ENCODE assay signal across 1 cellular context in genomic region chr6:37243816-37244370, GRCh38.
TF ChIP-seq lines count a peak whose summit lies in the region.

No MANE protein-coding gene starts in this region.

TF ChIP-seq in K562, 482 proteins besides CTCF, POLR2A, EP300 and RAD21 (continued from another document and continues in another):
- TF ChIP-seq ELK3 (CRISPR knock-in tag; IDR thresholded peaks at IDR 0.05), result no peak
- TF ChIP-seq TARDBP (IDR thresholded peaks at IDR 0.05), result no peak
- no peak for TF ChIP-seq HLTF (IDR thresholded peaks at IDR 0.05)
- TF ChIP-seq ZNF589 (CRISPR knock-in tag; IDR thresholded peaks at IDR 0.05; ENCODE audit: low read depth), result no peak
- TF ChIP-seq, protein P1, sequence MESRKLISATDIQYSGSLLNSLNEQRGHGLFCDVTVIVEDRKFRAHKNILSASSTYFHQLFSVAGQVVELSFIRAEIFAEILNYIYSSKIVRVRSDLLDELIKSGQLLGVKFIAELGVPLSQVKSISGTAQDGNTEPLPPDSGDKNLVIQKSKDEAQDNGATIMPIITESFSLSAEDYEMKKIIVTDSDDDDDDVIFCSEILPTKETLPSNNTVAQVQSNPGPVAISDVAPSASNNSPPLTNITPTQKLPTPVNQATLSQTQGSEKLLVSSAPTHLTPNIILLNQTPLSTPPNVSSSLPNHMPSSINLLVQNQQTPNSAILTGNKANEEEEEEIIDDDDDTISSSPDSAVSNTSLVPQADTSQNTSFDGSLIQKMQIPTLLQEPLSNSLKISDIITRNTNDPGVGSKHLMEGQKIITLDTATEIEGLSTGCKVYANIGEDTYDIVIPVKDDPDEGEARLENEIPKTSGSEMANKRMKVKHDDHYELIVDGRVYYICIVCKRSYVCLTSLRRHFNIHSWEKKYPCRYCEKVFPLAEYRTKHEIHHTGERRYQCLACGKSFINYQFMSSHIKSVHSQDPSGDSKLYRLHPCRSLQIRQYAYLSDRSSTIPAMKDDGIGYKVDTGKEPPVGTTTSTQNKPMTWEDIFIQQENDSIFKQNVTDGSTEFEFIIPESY (CRISPR knock-in tag; IDR thresholded peaks at IDR 0.05), result no peak
- no peak for TF ChIP-seq DDX20 (tag; IDR thresholded peaks at IDR 0.05; ENCODE audit: low read depth)
- TF ChIP-seq, protein P2, sequence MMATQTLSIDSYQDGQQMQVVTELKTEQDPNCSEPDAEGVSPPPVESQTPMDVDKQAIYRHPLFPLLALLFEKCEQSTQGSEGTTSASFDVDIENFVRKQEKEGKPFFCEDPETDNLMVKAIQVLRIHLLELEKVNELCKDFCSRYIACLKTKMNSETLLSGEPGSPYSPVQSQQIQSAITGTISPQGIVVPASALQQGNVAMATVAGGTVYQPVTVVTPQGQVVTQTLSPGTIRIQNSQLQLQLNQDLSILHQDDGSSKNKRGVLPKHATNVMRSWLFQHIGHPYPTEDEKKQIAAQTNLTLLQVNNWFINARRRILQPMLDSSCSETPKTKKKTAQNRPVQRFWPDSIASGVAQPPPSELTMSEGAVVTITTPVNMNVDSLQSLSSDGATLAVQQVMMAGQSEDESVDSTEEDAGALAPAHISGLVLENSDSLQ (IDR thresholded peaks at IDR 0.05), result peak; percentile 32
- TF ChIP-seq HMG20B (CRISPR knock-in tag; IDR thresholded peaks at IDR 0.05), result no peak
- no peak for TF ChIP-seq EHMT2 (IDR thresholded peaks at IDR 0.05)
- no peak for TF ChIP-seq LARP7 (IDR thresholded peaks at IDR 0.05)
- no peak for TF ChIP-seq KLF13 (tag; IDR thresholded peaks at IDR 0.05; ENCODE audit: borderline replicate concordance, low read depth)
- no peak for TF ChIP-seq ZNF354B (CRISPR knock-in tag; IDR thresholded peaks at IDR 0.05)
- no peak for TF ChIP-seq ZFX (CRISPR knock-in tag; IDR thresholded peaks at IDR 0.05)
- no peak for TF ChIP-seq ZNF274 (IDR thresholded peaks at IDR 0.05; ENCODE audit: borderline replicate concordance, low read depth, low read length)
- peak; percentile 45 for TF ChIP-seq EP400 (IDR thresholded peaks at IDR 0.05)
- no peak for TF ChIP-seq MAFG (tag; conservative IDR thresholded peaks at IDR 0.05)
- TF ChIP-seq, protein P3, sequence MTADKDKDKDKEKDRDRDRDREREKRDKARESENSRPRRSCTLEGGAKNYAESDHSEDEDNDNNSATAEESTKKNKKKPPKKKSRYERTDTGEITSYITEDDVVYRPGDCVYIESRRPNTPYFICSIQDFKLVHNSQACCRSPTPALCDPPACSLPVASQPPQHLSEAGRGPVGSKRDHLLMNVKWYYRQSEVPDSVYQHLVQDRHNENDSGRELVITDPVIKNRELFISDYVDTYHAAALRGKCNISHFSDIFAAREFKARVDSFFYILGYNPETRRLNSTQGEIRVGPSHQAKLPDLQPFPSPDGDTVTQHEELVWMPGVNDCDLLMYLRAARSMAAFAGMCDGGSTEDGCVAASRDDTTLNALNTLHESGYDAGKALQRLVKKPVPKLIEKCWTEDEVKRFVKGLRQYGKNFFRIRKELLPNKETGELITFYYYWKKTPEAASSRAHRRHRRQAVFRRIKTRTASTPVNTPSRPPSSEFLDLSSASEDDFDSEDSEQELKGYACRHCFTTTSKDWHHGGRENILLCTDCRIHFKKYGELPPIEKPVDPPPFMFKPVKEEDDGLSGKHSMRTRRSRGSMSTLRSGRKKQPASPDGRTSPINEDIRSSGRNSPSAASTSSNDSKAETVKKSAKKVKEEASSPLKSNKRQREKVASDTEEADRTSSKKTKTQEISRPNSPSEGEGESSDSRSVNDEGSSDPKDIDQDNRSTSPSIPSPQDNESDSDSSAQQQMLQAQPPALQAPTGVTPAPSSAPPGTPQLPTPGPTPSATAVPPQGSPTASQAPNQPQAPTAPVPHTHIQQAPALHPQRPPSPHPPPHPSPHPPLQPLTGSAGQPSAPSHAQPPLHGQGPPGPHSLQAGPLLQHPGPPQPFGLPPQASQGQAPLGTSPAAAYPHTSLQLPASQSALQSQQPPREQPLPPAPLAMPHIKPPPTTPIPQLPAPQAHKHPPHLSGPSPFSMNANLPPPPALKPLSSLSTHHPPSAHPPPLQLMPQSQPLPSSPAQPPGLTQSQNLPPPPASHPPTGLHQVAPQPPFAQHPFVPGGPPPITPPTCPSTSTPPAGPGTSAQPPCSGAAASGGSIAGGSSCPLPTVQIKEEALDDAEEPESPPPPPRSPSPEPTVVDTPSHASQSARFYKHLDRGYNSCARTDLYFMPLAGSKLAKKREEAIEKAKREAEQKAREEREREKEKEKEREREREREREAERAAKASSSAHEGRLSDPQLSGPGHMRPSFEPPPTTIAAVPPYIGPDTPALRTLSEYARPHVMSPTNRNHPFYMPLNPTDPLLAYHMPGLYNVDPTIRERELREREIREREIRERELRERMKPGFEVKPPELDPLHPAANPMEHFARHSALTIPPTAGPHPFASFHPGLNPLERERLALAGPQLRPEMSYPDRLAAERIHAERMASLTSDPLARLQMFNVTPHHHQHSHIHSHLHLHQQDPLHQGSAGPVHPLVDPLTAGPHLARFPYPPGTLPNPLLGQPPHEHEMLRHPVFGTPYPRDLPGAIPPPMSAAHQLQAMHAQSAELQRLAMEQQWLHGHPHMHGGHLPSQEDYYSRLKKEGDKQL (CRISPR knock-in tag; IDR thresholded peaks at IDR 0.05; ENCODE audit: borderline replicate concordance), result no peak
- TF ChIP-seq HSF4 (CRISPR knock-in tag; IDR thresholded peaks at IDR 0.05; ENCODE audit: borderline replicate concordance), result no peak
- TF ChIP-seq STAT5A (IDR thresholded peaks at IDR 0.05; ENCODE audit: borderline replicate concordance, low read length), result peak; percentile 76
- peak; percentile 82 for TF ChIP-seq DPF2 (IDR thresholded peaks at IDR 0.05)
- TF ChIP-seq ZNF57 (CRISPR knock-in tag; IDR thresholded peaks at IDR 0.05), result no peak
- no peak for TF ChIP-seq MTA1 (IDR thresholded peaks at IDR 0.05; ENCODE audit: borderline replicate concordance)
- peak; percentile 70; the same call in 1 of the 2 replicates for TF ChIP-seq JUND (IDR thresholded peaks at IDR 0.05; ENCODE audit: borderline replicate concordance, low read depth, low read length)
- peak; percentile 40; the same call in 1 of the 3 replicates for TF ChIP-seq JUND (tag; IDR thresholded peaks at IDR 0.05; ENCODE audit: borderline replicate concordance, low read depth, low read length)
- TF ChIP-seq TAF15 (IDR thresholded peaks at IDR 0.05; ENCODE audit: low read depth, low read length), result no peak
- TF ChIP-seq, protein P4, sequence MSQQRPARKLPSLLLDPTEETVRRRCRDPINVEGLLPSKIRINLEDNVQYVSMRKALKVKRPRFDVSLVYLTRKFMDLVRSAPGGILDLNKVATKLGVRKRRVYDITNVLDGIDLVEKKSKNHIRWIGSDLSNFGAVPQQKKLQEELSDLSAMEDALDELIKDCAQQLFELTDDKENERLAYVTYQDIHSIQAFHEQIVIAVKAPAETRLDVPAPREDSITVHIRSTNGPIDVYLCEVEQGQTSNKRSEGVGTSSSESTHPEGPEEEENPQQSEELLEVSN (IDR thresholded peaks at IDR 0.05; ENCODE audit: borderline replicate concordance in 1 of 2, extremely low read depth in 1 of 2, insufficient read depth in 1 of 2, insufficient read length in 1 of 2, low read depth in 1 of 2, low read length in 1 of 2, poor library complexity in 1 of 2, severe bottlenecking in 1 of 2), result peak in 1 of 2 experiments; percentile 17
- TF ChIP-seq ZNF696 (CRISPR knock-in tag; conservative IDR thresholded peaks at IDR 0.05), result no peak
- peak in 1 of 2 experiments; percentile 21; a peak in 1 of 4 replicates for TF ChIP-seq ETV6 (IDR thresholded peaks at IDR 0.05; ENCODE audit: borderline replicate concordance in 1 of 2, low read depth in 2 of 2, low read length in 1 of 2)
- no peak for TF ChIP-seq ETV6 (CRISPR knock-in tag; IDR thresholded peaks at IDR 0.05; ENCODE audit: borderline replicate concordance)
- TF ChIP-seq MYNN (IDR thresholded peaks at IDR 0.05), result no peak
- no peak for TF ChIP-seq MYNN (CRISPR knock-in tag; IDR thresholded peaks at IDR 0.05)
- TF ChIP-seq ZNF165 (CRISPR knock-in tag; IDR thresholded peaks at IDR 0.05; ENCODE audit: borderline replicate concordance), result no peak
- TF ChIP-seq DMBX1 (CRISPR knock-in tag; IDR thresholded peaks at IDR 0.05; ENCODE audit: borderline replicate concordance), result peak; percentile 30; the same call in 1 of the 2 replicates
- no peak for TF ChIP-seq DLX4 (CRISPR knock-in tag; IDR thresholded peaks at IDR 0.05)
- TF ChIP-seq PRPF4 (IDR thresholded peaks at IDR 0.05; ENCODE audit: insufficient read depth, low read depth, low read length, poor library complexity, severe bottlenecking), result no peak
- TF ChIP-seq ZKSCAN8 (CRISPR knock-in tag; IDR thresholded peaks at IDR 0.05), result no peak; the same call in 1 of the 2 replicates
- TF ChIP-seq ZKSCAN1 (IDR thresholded peaks at IDR 0.05; ENCODE audit: low read depth, low read length), result no peak
- no peak for TF ChIP-seq KDM5B (IDR thresholded peaks at IDR 0.05; ENCODE audit: insufficient replicate concordance, low read depth, low read length)
- no peak for TF ChIP-seq CREB3L1 (IDR thresholded peaks at IDR 0.05; ENCODE audit: borderline replicate concordance, low read depth)
- TF ChIP-seq CREB5 (CRISPR knock-in tag; IDR thresholded peaks at IDR 0.05), result no peak
- TF ChIP-seq SPI1 (IDR thresholded peaks at IDR 0.05; ENCODE audit: borderline replicate concordance, low read depth, low read length), result peak; percentile 84
- no peak for TF ChIP-seq TFE3 (CRISPR knock-in tag; IDR thresholded peaks at IDR 0.05)
- no peak for TF ChIP-seq ZNF12 (CRISPR knock-in tag; IDR thresholded peaks at IDR 0.05)
- no peak for TF ChIP-seq ARHGAP35 (IDR thresholded peaks at IDR 0.05; ENCODE audit: partially characterized antibody)
- no peak for TF ChIP-seq ZNF785 (CRISPR knock-in tag; IDR thresholded peaks at IDR 0.05)
- TF ChIP-seq TAF1 (IDR thresholded peaks at IDR 0.05; ENCODE audit: control insufficient read depth, extremely low read depth, insufficient read depth, low read length, severe bottlenecking), result no peak
- no peak for TF ChIP-seq TRIM24 (IDR thresholded peaks at IDR 0.05)
- TF ChIP-seq TOE1 (IDR thresholded peaks at IDR 0.05; ENCODE audit: borderline replicate concordance), result no peak
- no peak for TF ChIP-seq TOE1 (CRISPR knock-in tag; IDR thresholded peaks at IDR 0.05; ENCODE audit: borderline replicate concordance, low read depth)
- no peak for TF ChIP-seq ZNF644 (tag; IDR thresholded peaks at IDR 0.05; ENCODE audit: low read depth)
- TF ChIP-seq ATF1 (CRISPR knock-in tag; IDR thresholded peaks at IDR 0.05), result no peak
- TF ChIP-seq ATF1 (tag; IDR thresholded peaks at IDR 0.05), result no peak
- TF ChIP-seq CTCFL (IDR thresholded peaks at IDR 0.05; ENCODE audit: borderline replicate concordance, insufficient read depth, low read depth, low read length, poor library complexity, severe bottlenecking), result no peak
